ENCODE assay signal across 1 cellular context in genomic region chr1:29136463-29136915, GRCh38.
TF ChIP-seq lines count a peak whose summit lies in the region.

No MANE protein-coding gene starts in this region.

TF ChIP-seq in K562, 482 proteins besides CTCF, POLR2A, EP300 and RAD21 (continued from another document):
- no peak for TF ChIP-seq ZNF318 (IDR thresholded peaks at IDR 0.05; ENCODE audit: borderline replicate concordance in 1 of 2, low read depth in 1 of 2)
- no peak for TF ChIP-seq IRF2 (CRISPR knock-in tag; IDR thresholded peaks at IDR 0.05)
- peak in 1 of 2 experiments; percentile 80; a peak in 2 of 4 replicates for TF ChIP-seq RCOR1 (IDR thresholded peaks at IDR 0.05; ENCODE audit: borderline replicate concordance in 1 of 2, low read depth in 2 of 2, low read length in 2 of 2)
- peak; percentile 36; the same call in 1 of the 2 replicates for TF ChIP-seq TCF3 (CRISPR knock-in tag; IDR thresholded peaks at IDR 0.05)
- no peak for TF ChIP-seq CHD1 (IDR thresholded peaks at IDR 0.05; ENCODE audit: low read length)
- TF ChIP-seq ZNF780A (CRISPR knock-in tag; IDR thresholded peaks at IDR 0.05), result no peak
- TF ChIP-seq CEBPB (tag; IDR thresholded peaks at IDR 0.05), result peak; percentile 65
- TF ChIP-seq CBFA2T3 (IDR thresholded peaks at IDR 0.05), result peak; percentile 47; the same call in 1 of the 2 replicates
- no peak for TF ChIP-seq RBM15 (IDR thresholded peaks at IDR 0.05; ENCODE audit: insufficient read depth, low read length)
- no peak for TF ChIP-seq PKNOX1 (IDR thresholded peaks at IDR 0.05)
- peak in 1 of 2 experiments; percentile 40; a peak in 2 of 4 replicates for TF ChIP-seq KDM1A (IDR thresholded peaks at IDR 0.05)
- TF ChIP-seq CXXC5 (CRISPR knock-in tag; IDR thresholded peaks at IDR 0.05), result peak; percentile 38; the same call in 1 of the 2 replicates
- peak; percentile 37 to 50; a peak in 2 of 4 replicates for TF ChIP-seq NRF1 (conservative IDR thresholded peaks at IDR 0.05 in 1 of 2, IDR thresholded peaks at IDR 0.05 in 1 of 2)
- no peak for TF ChIP-seq HNRNPL (IDR thresholded peaks at IDR 0.05; ENCODE audit: low read depth, low read length)
- TF ChIP-seq NCOA6 (IDR thresholded peaks at IDR 0.05), result no peak
